ENCODE assay signal across 9 cellular contexts in genomic region chr3:186588619-186589018, GRCh38. TPM values are rescaled to one million over a fixed set of nuclear protein-coding genes. Genes with fewer than 3 reads are reported as not detected.
A peak's percentile ranks its signal among the peaks of the same experiment; 100 is the strongest.
DNase-seq lines count a peak whose midpoint lies in the region; ATAC-seq and TF ChIP-seq lines count a peak whose summit lies in the region.
"Had no signal": no experiment of that assay in that cellular context is flagged by ENCODE, and none has a peak within 500 bp of the region (broad histone marks: within the 10 kb centered on the region; RNA-seq: fewer than 3 reads in every experiment).

No MANE protein-coding gene starts in this region.

- no peak overlapping the region for H3K27ac Mint-ChIP-seq in activated naive CD4-positive, alpha-beta T cell treated with anti-CD3 and anti-CD28 coated beads, Interleukin-2, amount 50 U/mL, for 72 hours
- no peak overlapping the region for H3K27ac Mint-ChIP-seq in activated naive CD4-positive, alpha-beta T cell treated with anti-CD3 and anti-CD28 coated beads, Interleukin-2, amount 10 ng/mL, durations not matched to agents 7 days and 5 days

- 64% methylated on average over 2 of the region's 2 CpGs for WGBS in smooth muscle cell (ENCODE audit: low lambda C conversion rate)

- CTCF ChIA-PET in activated naive CD4-positive, alpha-beta T cell treated with anti-CD3 and anti-CD28 coated beads, Interleukin-2, amount 10 ng/mL, durations not matched to agents 7 days and 5 days (lab: Charles Lee): interaction anchor here (0.9 to 1.1 kb wide), 2 partner anchors 29 to 32 kb away, joined by 3 read pairs; no protein-coding TSS in a partner anchor

- peak; percentile 63 to 65 for ATAC-seq in activated naive CD4-positive, alpha-beta T cell treated with anti-CD3 and anti-CD28 coated beads, Interleukin-2, amount 50 U/mL, for 72 hours

- H3K27ac ChIP-seq in smooth muscle cell (ENCODE audit: low read depth): peak overlapping the region; percentile 77

- peaks cover 0 to 5% of the 10 kb centered on the region in 2 donors for H3K36me3 Mint-ChIP-seq in activated naive CD4-positive, alpha-beta T cell treated with anti-CD3 and anti-CD28 coated beads, Interleukin-2, amount 50 U/mL, for 72 hours
- H3K36me3 Mint-ChIP-seq in activated naive CD4-positive, alpha-beta T cell treated with anti-CD3 and anti-CD28 coated beads, Interleukin-2, amount 10 ng/mL, durations not matched to agents 7 days and 5 days: peaks cover 22% of the 10 kb centered on the region

- peaks cover 14% of the 10 kb centered on the region for H3K36me3 ChIP-seq in smooth muscle cell (ENCODE audit: low read depth)

- H3K9me3 Mint-ChIP-seq in activated naive CD4-positive, alpha-beta T cell treated with anti-CD3 and anti-CD28 coated beads, Interleukin-2, amount 50 U/mL, for 72 hours: no peaks in the 10 kb centered on the region
- H3K9me3 Mint-ChIP-seq in activated naive CD4-positive, alpha-beta T cell treated with anti-CD3 and anti-CD28 coated beads, Interleukin-2, amount 10 ng/mL, durations not matched to agents 7 days and 5 days: no peaks in the 10 kb centered on the region

- no peaks in the 10 kb centered on the region for H3K9me3 ChIP-seq in smooth muscle cell (replicated peaks; ENCODE audit: low read depth)

- H3K4me1 Mint-ChIP-seq in activated naive CD4-positive, alpha-beta T cell treated with anti-CD3 and anti-CD28 coated beads, Interleukin-2, amount 10 ng/mL, durations not matched to agents 7 days and 5 days: peaks cover 21% of the 10 kb centered on the region

- no peak overlapping the region for H3K4me3 ChIP-seq in smooth muscle cell

- no peak overlapping the region for H2AFZ ChIP-seq in smooth muscle cell (ENCODE audit: low read depth)

- H3K4me3 Mint-ChIP-seq in activated naive CD4-positive, alpha-beta T cell treated with anti-CD3 and anti-CD28 coated beads, Interleukin-2, amount 10 ng/mL, durations not matched to agents 7 days and 5 days: no peak overlapping the region

- H3K4me2 ChIP-seq in smooth muscle cell: peak overlapping the region; percentile 35

- DNase-seq in activated naive CD4-positive, alpha-beta T cell treated with anti-CD3 and anti-CD28 coated beads, Interleukin-2, amount 50 U/mL, for 72 hours (ENCODE audit: low spot score in 2 of 2): no peak
- no peak for DNase-seq in activated naive CD4-positive, alpha-beta T cell treated with anti-CD3 and anti-CD28 coated beads, Interleukin-2, amount 10 ng/mL, durations not matched to agents 7 days and 5 days
- DNase-seq in smooth muscle cell (lab: John Stamatoyannopoulos, UW; ENCODE audit: unreplicated experiment) (no peak), ureter (ENCODE audit: low spot score) (no peak)
- DNase-seq: caudate nucleus, NCI-H1930, nucleus accumbens, T1000 had no signal

- no peaks in the 10 kb centered on the region for H3F3A ChIP-seq in smooth muscle cell (ENCODE audit: low read depth)

- H3K9ac ChIP-seq in smooth muscle cell (ENCODE audit: low read depth): peak overlapping the region; percentile 5

- H3K4me1 ChIP-seq in smooth muscle cell (ENCODE audit: low read depth): no peaks in the 10 kb centered on the region

- H3K27me3 Mint-ChIP-seq in activated naive CD4-positive, alpha-beta T cell treated with anti-CD3 and anti-CD28 coated beads, Interleukin-2, amount 10 ng/mL, durations not matched to agents 7 days and 5 days: no peaks in the 10 kb centered on the region

- no peaks in the 10 kb centered on the region for H4K20me1 ChIP-seq in smooth muscle cell (ENCODE audit: low read depth)

- no peaks in the 10 kb centered on the region for H3K79me2 ChIP-seq in smooth muscle cell (ENCODE audit: low read depth)

- H3K27me3 ChIP-seq in smooth muscle cell (ENCODE audit: low read depth): no peaks in the 10 kb centered on the region

- TF ChIP-seq CTCF in smooth muscle cell (IDR thresholded peaks at IDR 0.05; ENCODE audit: borderline replicate concordance, insufficient read depth, poor library complexity, severe bottlenecking): no peak

RNA-seq across cellular contexts. Expression of gene DNAJB11, which starts 18.1 kb away (rescaled TPM):
- 10 to 100 TPM; 30.3 to 44.8 TPM for total RNA-seq in activated naive CD4-positive, alpha-beta T cell treated with anti-CD3 and anti-CD28 coated beads, Interleukin-2, amount 50 U/mL, for 72 hours
- total RNA-seq in smooth muscle cell (103 and 115 TPM in 2 replicates), ureter (30.0 TPM)
- 136 and 138 TPM in 2 replicates for polyA plus RNA-seq in smooth muscle cell

RNA-seq across cellular contexts. Expression of gene TBCCD1, which starts 21.5 kb away (rescaled TPM):
- 10 to 100 TPM; 10.0 to 14.8 TPM for total RNA-seq in activated naive CD4-positive, alpha-beta T cell treated with anti-CD3 and anti-CD28 coated beads, Interleukin-2, amount 50 U/mL, for 72 hours
- total RNA-seq in smooth muscle cell (12.2 and 15.2 TPM in 2 replicates), ureter (12.0 TPM)
- polyA plus RNA-seq in smooth muscle cell: 15.5 and 19.5 TPM in 2 replicates

RNA-seq across cellular contexts. Expression of gene AHSG, which starts 24.2 kb away (rescaled TPM):
- total RNA-seq in activated naive CD4-positive, alpha-beta T cell treated with anti-CD3 and anti-CD28 coated beads, Interleukin-2, amount 50 U/mL, for 72 hours: under 1 TPM in 1 of 2 donors, not detected in 1; 0.25 TPM
- total RNA-seq in smooth muscle cell (0.18 TPM in 1 of 2 replicates, not detected in the other), ureter (not detected)
- polyA plus RNA-seq in smooth muscle cell: 0.16 and 0.26 TPM in 2 replicates
- polyA plus RNA-seq: AG04450 had no signal

RNA-seq across cellular contexts. Expression of gene CRYGS, which starts 44.4 kb away (rescaled TPM):
- 1 to 10 TPM; 3.1 to 3.9 TPM for total RNA-seq in activated naive CD4-positive, alpha-beta T cell treated with anti-CD3 and anti-CD28 coated beads, Interleukin-2, amount 50 U/mL, for 72 hours
- total RNA-seq in smooth muscle cell: 5.5 and 9.2 TPM in 2 replicates
- 6.6 and 13.5 TPM in 2 replicates for polyA plus RNA-seq in smooth muscle cell
- 3.4 TPM for total RNA-seq in ureter

RNA-seq across cellular contexts. Expression of gene FETUB, which starts 51.6 kb away (rescaled TPM):
- total RNA-seq in activated naive CD4-positive, alpha-beta T cell treated with anti-CD3 and anti-CD28 coated beads, Interleukin-2, amount 50 U/mL, for 72 hours: not detected
- total RNA-seq in smooth muscle cell (1.9 TPM in 1 of 2 replicates, not detected in the other), ureter (not detected)
- polyA plus RNA-seq in smooth muscle cell: not detected in 2 replicates
- polyA plus RNA-seq: AG04450 had no signal
